In the genomic region with DNA sequence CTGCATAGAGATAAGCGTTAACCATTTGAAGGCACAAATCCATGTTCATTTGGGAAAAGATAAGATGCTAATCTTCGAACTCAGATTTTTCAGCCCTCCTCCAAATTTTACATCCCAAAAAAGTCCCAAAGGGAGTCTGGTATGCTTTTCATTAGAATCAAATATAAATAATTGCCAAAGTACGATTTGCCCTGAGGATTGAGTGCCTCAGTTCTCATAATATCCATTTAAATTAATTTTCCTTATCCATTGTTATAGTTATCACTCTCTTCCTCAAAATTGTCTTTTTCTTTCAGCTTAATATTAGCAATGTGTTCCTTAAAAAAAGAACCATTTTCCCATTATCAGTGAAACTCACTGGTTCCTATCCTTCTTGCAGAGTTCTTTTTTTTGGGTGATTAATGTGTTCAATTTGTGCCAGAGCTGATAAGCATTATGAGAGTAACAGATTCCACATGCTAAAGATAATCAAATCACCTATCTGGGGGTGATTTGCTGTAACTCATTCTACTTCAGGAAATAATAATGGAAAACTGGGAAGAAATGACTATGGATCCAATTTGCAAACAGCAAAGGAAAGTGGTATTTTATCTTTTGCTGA, we compare ENCODE assay signal across 10 cellular contexts. TPM values are rescaled to one million over a fixed set of nuclear protein-coding genes. Genes with fewer than 3 reads are reported as not detected.
DNase-seq lines count a peak whose midpoint lies in the region; ATAC-seq, FAIRE-seq and TF ChIP-seq lines count a peak whose summit lies in the region.
"Had no signal": no experiment of that assay in that cellular context is flagged by ENCODE, and none has a peak within 500 bp of the region (broad histone marks: within the 10 kb centered on the region; RNA-seq: fewer than 3 reads in every experiment).

No MANE protein-coding gene starts in this region.

- CTCF ChIA-PET in Panc1 (lab: Charles Lee): no interaction called here
- CTCF ChIA-PET in H1 (lab: Charles Lee; ENCODE audit: partially characterized antibody): interaction anchor here (0.7 to 1.1 kb wide), 6 partner anchors 17 to 837 kb away, joined by 3 to 5 read pairs (median 3); no protein-coding TSS in a partner anchor

- TF ChIP-seq EP300 in H1 (IDR thresholded peaks at IDR 0.05; ENCODE audit: borderline replicate concordance in 1 of 2, low read depth in 2 of 2, low read length in 2 of 2) (no peak), tibial nerve (IDR thresholded peaks at IDR 0.05) (no peak)

- TF ChIP-seq CTCF in Panc1 (IDR thresholded peaks at IDR 0.05): no peak
- no peak for TF ChIP-seq CTCF in H1 (IDR thresholded peaks at IDR 0.05; ENCODE audit: control extremely low read depth in 1 of 3, insufficient read depth in 1 of 3, low read depth in 1 of 3, low read length in 3 of 3)
- TF ChIP-seq CTCF in mucosa of descending colon (IDR thresholded peaks at IDR 0.05): no peak
- TF ChIP-seq CTCF in tibial nerve (IDR thresholded peaks at IDR 0.05): no peak

- peak overlapping the region; percentile 17 for H3K18ac ChIP-seq in H1 (ENCODE audit: extremely low read depth, low read length)

- DNase-seq in Panc1 (ENCODE audit: low read depth, low spot score) (no peak), H1 (ENCODE audit: low read depth in 1 of 2, low spot score in 2 of 2) (no peak), mucosa of descending colon (no peak), tibial nerve (ENCODE audit: low spot score in 2 of 2) (no peak), amniotic stem cell (lab: John Stamatoyannopoulos, UW) (no peak), T-helper 9 cell (no peak), GM19238 (ENCODE audit: insufficient read length, low spot score) (no peak)
- DNase-seq: activated CD8-positive, alpha-beta memory T cell treated with anti-CD3 and anti-CD28 coated beads for 24 hours; effector memory CD8-positive, alpha-beta T cell had no signal

- H2AFZ ChIP-seq in H1 (ENCODE audit: low read length): peak overlapping the region; percentile 100

- H4K20me1 ChIP-seq in H1 (replicated peaks in 1 of 2; ENCODE audit: control insufficient read depth in 1 of 2, insufficient read depth in 2 of 2, low read length in 2 of 2): no peaks in the 10 kb centered on the region

- no peak overlapping the region for H4K91ac ChIP-seq in H1 (replicated peaks; ENCODE audit: insufficient read length, low read length)

- no peaks in the 10 kb centered on the region for H3K23me2 ChIP-seq in H1 (ENCODE audit: low read depth, low read length)

- no peak overlapping the region for H3K9ac ChIP-seq in H1 (replicated peaks in 1 of 4; ENCODE audit: extremely low read depth in 1 of 4, low read depth in 3 of 4, low read length in 3 of 4)

- peak overlapping the region; percentile 75; the same call in 1 of the 2 replicates for H2BK12ac ChIP-seq in H1 (ENCODE audit: low read depth, low read length)

- ATAC-seq in Panc1: no peak
- no peak for ATAC-seq in mucosa of descending colon
- no peak for ATAC-seq in GM18873 (IDR thresholded peaks at IDR 0.05; ENCODE audit: low FRiP score, unreplicated experiment)
- ATAC-seq: effector memory CD8-positive, alpha-beta T cell had no signal

- H3K79me1 ChIP-seq in H1 (ENCODE audit: low read depth, low read length): no peaks in the 10 kb centered on the region

- no peak overlapping the region for H3K23ac ChIP-seq in H1 (ENCODE audit: insufficient read length)

- H3K4me1 ChIP-seq in Panc1 (ENCODE audit: control insufficient read depth, insufficient read depth, low read length) (peaks cover 15% of the 10 kb centered on the region), H1 (replicated peaks in 1 of 4; ENCODE audit: control insufficient read depth in 3 of 4, insufficient read depth in 4 of 4, low read length in 3 of 4) (peaks cover 0 to 12% (median 5%) of the 10 kb centered on the region in 4 experiments; a peak in 5 of 7 replicates), mucosa of descending colon (ENCODE audit: low read depth) (peaks cover 17% of the 10 kb centered on the region), tibial nerve (peaks cover 0 to 39% (median 9%) of the 10 kb centered on the region in 4 donors)

- H3K79me2 ChIP-seq in H1 (ENCODE audit: control insufficient read depth in 1 of 2, insufficient read depth in 2 of 2, low read length in 2 of 2): no peaks in the 10 kb centered on the region

- in situ Hi-C loops in Panc1 (cut with HindIII; ENCODE audit: low pct_unique_long_range_greater_than_20kb, low sequenced_read_pairs): no loop called here

- intact Hi-C loops in Panc1 (cut with micrococcal nuclease; ENCODE audit: unreplicated experiment) (no loop called here), mucosa of descending colon (cut with DNase I, micrococcal nuclease) (no loop called here)

- H3K4ac ChIP-seq in H1 (replicated peaks; ENCODE audit: insufficient read length, low read depth, low read length): no peak overlapping the region

- no peak for TF ChIP-seq RAD21 in H1 (IDR thresholded peaks at IDR 0.05 in 1 of 2, conservative IDR thresholded peaks at IDR 0.05 in 1 of 2; ENCODE audit: low read depth in 2 of 2, low read length in 2 of 2)

- 0 out of 2 replicates have a peak overlapping the region, but pooled peaks have one; percentile 83 for H2BK15ac ChIP-seq in H1 (ENCODE audit: low read length)

- FAIRE-seq in H1 (lab: Jason Lieb, UNC): no peak

- H2BK5ac ChIP-seq in H1 (ENCODE audit: low read depth, low read length): peak overlapping the region; percentile 80

- H3K27ac ChIP-seq in Panc1 (ENCODE audit: low read length) (peak overlapping the region; percentile 91), H1 (ENCODE audit: low read depth, low read length) (no peak overlapping the region), tibial nerve (peak overlapping the region; percentile 46 to 85 (median 66))

- H4K5ac ChIP-seq in H1 (ENCODE audit: insufficient read length, low read depth, low read length): no peak overlapping the region

- 0 out of 2 replicates have a peak overlapping the region, but pooled peaks have one; percentile 23 for H2BK20ac ChIP-seq in H1 (ENCODE audit: low read length)

- H3K14ac ChIP-seq in H1 (ENCODE audit: insufficient read length): no peak overlapping the region

- H3K4me3 ChIP-seq in Panc1 (ENCODE audit: low read depth in 2 of 2, low read length in 2 of 2) (peak overlapping the region; percentile 42 to 65), H1 (ENCODE audit: extremely low read depth in 1 of 4, insufficient read depth in 2 of 4, low read depth in 3 of 4, low read length in 4 of 4) (peak overlapping the region in 2 of 4 experiments; percentile 22 to 38; a peak in 4 of 8 replicates), mucosa of descending colon (peak overlapping the region; percentile 3), tibial nerve (peak overlapping the region; percentile 31 to 49 (median 38))

- peak overlapping the region; percentile 54 to 67; a peak in 3 of 4 replicates for H3K4me2 ChIP-seq in H1 (ENCODE audit: insufficient read depth in 1 of 2, low read depth in 2 of 2, low read length in 2 of 2)

- POLR2A ChIA-PET in Panc1 (lab: Charles Lee): no interaction called here
- POLR2A ChIA-PET in H1 (lab: Charles Lee; ENCODE audit: partially characterized antibody): interaction anchor here (1.4 kb wide), 1 partner anchor 10 kb away, joined by 5 read pairs; no protein-coding TSS in a partner anchor

- H3K27me3 ChIP-seq in Panc1 (ENCODE audit: control insufficient read depth, insufficient read depth, low read length) (no peaks in the 10 kb centered on the region), H1 (replicated peaks in 1 of 4; ENCODE audit: control insufficient read depth in 3 of 4, extremely low read depth in 1 of 4, insufficient read depth in 3 of 4, low read length in 3 of 4) (no peaks in the 10 kb centered on the region), tibial nerve (no peaks in the 10 kb centered on the region)

- H4K8ac ChIP-seq in H1 (ENCODE audit: extremely low read depth, insufficient read depth, low read length): no peak overlapping the region

- no peak overlapping the region for H2AK5ac ChIP-seq in H1 (ENCODE audit: low read depth, low read length)

- no TSS peak for BruUV-seq in Panc1 (replicated peaks; lab: Mats Ljungman, UMichigan)

- WGBS in H1 (ENCODE audit: extremely low coverage in 1 of 2, insufficient coverage in 1 of 2, insufficient read length in 1 of 2, insufficient replicate concordance in 2 of 2, low coverage in 1 of 2, low lambda C conversion rate in 2 of 2, missing lambda C conversion rate in 1 of 2), 2 experiments: 88% methylated on average over 3 of the region's 3 CpGs; no CpG with 5 or more reads in 1 of the 2 experiments
- WGBS in tibial nerve, 2 donors: 59 to 62% methylated on average over 3 of the region's 3 CpGs

- TF ChIP-seq POLR2A in H1 (IDR thresholded peaks at IDR 0.05; ENCODE audit: control extremely low read depth in 1 of 2, low read depth in 2 of 2, low read length in 2 of 2) (no peak), tibial nerve (IDR thresholded peaks at IDR 0.05) (no peak)

- H3K9me3 ChIP-seq in Panc1 (ENCODE audit: control insufficient read depth, insufficient read depth, low read depth, low read length) (no peaks in the 10 kb centered on the region), H1 (ENCODE audit: insufficient read depth in 2 of 2, low read depth in 1 of 2, low read length in 1 of 2) (no peaks in the 10 kb centered on the region), mucosa of descending colon (no peaks in the 10 kb centered on the region), tibial nerve (no peaks in the 10 kb centered on the region)

- no peak overlapping the region for H2BK120ac ChIP-seq in H1 (replicated peaks; ENCODE audit: low read depth, low read length)

- H3K36me3 ChIP-seq in Panc1 (ENCODE audit: control insufficient read depth, insufficient read depth, low read length): no peaks in the 10 kb centered on the region
- no peaks in the 10 kb centered on the region for H3K36me3 ChIP-seq in H1 (ENCODE audit: control insufficient read depth in 2 of 4, insufficient read depth in 4 of 4, low read length in 3 of 4)
- H3K36me3 ChIP-seq in mucosa of descending colon (ENCODE audit: low read depth): no peaks in the 10 kb centered on the region
- H3K36me3 ChIP-seq in tibial nerve: no peaks in the 10 kb centered on the region

- H3K56ac ChIP-seq in H1 (replicated peaks; ENCODE audit: insufficient read length, low read depth, low read length): no peak overlapping the region

TF ChIP-seq in H1, 55 proteins besides CTCF, POLR2A, EP300 and RAD21 (continues in another document):
- no peak for TF ChIP-seq TAF7 (optimal IDR thresholded peaks at IDR 0.05; ENCODE audit: borderline replicate concordance, low read depth, low read length)

RNA-seq across cellular contexts. Expression of gene HNMT, which starts 0.7 kb away (rescaled TPM):
- total RNA-seq in Panc1 (2021; ENCODE audit: unreplicated experiment) (4.1 TPM), mucosa of descending colon (100 to 1,000 TPM in 1 of 3 donors, 10 to 100 TPM in 2; 42.6 to 114 (median 62.9) TPM), tibial nerve (10 to 100 TPM; 18.1 to 63.9 (median 31.5) TPM)
- 3.7 TPM for polyA plus RNA-seq in Panc1 (2012; ENCODE audit: insufficient read length)
- total RNA-seq in H1 (2021; fragmentation: NEBNext Ultra II Directional; extraction: Animal tissue kit (Norgen Biotek cat#: 25700)): 3.2 and 3.6 TPM in 2 replicates
- polyA plus RNA-seq in H1 (2011; rRNA removed): 0.77 and 1.6 TPM in 2 replicates
- polyA plus RNA-seq in H1 (2011; cell fraction: cytosol; rRNA removed): 2.2 TPM
- 0.44 TPM for polyA plus RNA-seq in H1 (2011; cell fraction: nucleus; rRNA removed)
- polyA plus RNA-seq in H1 (2012, experiment 1 of 2): 1.7 to 6.0 TPM (median 3.3 TPM) in 4 replicates
- polyA plus RNA-seq in H1 (2012, experiment 2 of 2): 0.59 TPM
- polyA plus RNA-seq in H1 (2013, experiment 1 of 2): 6.2 TPM
- 5.1 TPM for polyA plus RNA-seq in H1 (2013, experiment 2 of 2)
- polyA minus RNA-seq in H1 (2011; rRNA and poly(A)+ RNA removed): 1.3 and 2.1 TPM in 2 replicates
- polyA minus RNA-seq in H1 (2011; cell fraction: cytosol; rRNA and poly(A)+ RNA removed): not detected
- polyA minus RNA-seq in H1 (2011; cell fraction: nucleus; rRNA and poly(A)+ RNA removed): 4.2 TPM
